In genomic region chr7:94223375-94224084, GRCh38 we compare ENCODE assay signal across 8 cellular contexts.
DNase-seq lines count a peak whose midpoint lies in the region; ATAC-seq and TF ChIP-seq lines count a peak whose summit lies in the region.

No MANE protein-coding gene starts in this region.

- TF ChIP-seq CTCF in nephron progenitor cell (IDR thresholded peaks at IDR 0.05) = peak; percentile 42

- H3K27me3 Mint-ChIP-seq in nephron progenitor cell (ENCODE audit: low read depth, poor library complexity) = peaks cover 5% of the 10 kb centered on the region

- DNase-seq in NCI-H146 (lab: John Stamatoyannopoulos, UW) (peak; percentile 72), brain pericyte (ENCODE audit: low read depth, low spot score) (peak; percentile 43), nephron progenitor cell (peak; percentile 13), hypothalamus (lab: John Stamatoyannopoulos, UW) (no peak), cerebellar nuclear complex (lab: John Stamatoyannopoulos, UW) (no peak), NOMO-1 treated with dmso at 0.1 percent for 144 hours (lab: John Stamatoyannopoulos, UW; ENCODE audit: unreplicated experiment) (no peak), NCI-H1105 treated with DMSO at 0.1 percent for 48 hours (lab: John Stamatoyannopoulos, UW) (no peak)

- peak overlapping the region; percentile 47 for H3K4me3 Mint-ChIP-seq in nephron progenitor cell

- no peak overlapping the region for H3K27ac Mint-ChIP-seq in nephron progenitor cell

- no peaks in the 10 kb centered on the region for H3K9me3 Mint-ChIP-seq in nephron progenitor cell

- peaks cover 8% of the 10 kb centered on the region for H3K4me1 Mint-ChIP-seq in nephron progenitor cell

- ATAC-seq in GM18498 (IDR thresholded peaks at IDR 0.05; ENCODE audit: unreplicated experiment) = peak; percentile 56

- H3K36me3 Mint-ChIP-seq in nephron progenitor cell (ENCODE audit: low read depth) = no peaks in the 10 kb centered on the region

Comparison
In these comparisons a context has a peak if more than half of its experiments do, and no peak if none do; other contexts are left out.
1. DNase-seq: peak in NCI-H146 (single experiment), brain pericyte (single experiment) and nephron progenitor cell (single experiment); none in hypothalamus (0 of 51), cerebellar nuclear complex (0 of 2), NOMO-1 treated with dmso at 0.1 percent for 144 hours (single experiment) and NCI-H1105 treated with DMSO at 0.1 percent for 48 hours (single experiment).